ENCODE assay signal across 20 cellular contexts in genomic region chr9:72137697-72138365, GRCh38. TPM values are rescaled to one million over a fixed set of nuclear protein-coding genes. Genes with fewer than 3 reads are reported as not detected.
"Had no signal": no experiment of that assay in that cellular context is flagged by ENCODE, and none has a peak within 500 bp of the region (broad histone marks: within the 10 kb centered on the region; RNA-seq: fewer than 3 reads in every experiment).

No MANE protein-coding gene starts in this region.

- FAIRE-seq: HTR-8/SVneo, RCC 7860 had no signal

- DNase-seq: Kasumi-1, MM.1S, NCI-H1092 treated with DMSO at 0.1 percent for 48 hours, NCI-H1436, NCI-H187, NCI-H2029, NCI-H2081 treated with DMSO at 0.1 percent for 48 hours, NCI-H2227 treated with DMSO at 0.1 percent for 48 hours, NCI-H526 treated with DMSO at 0.1 percent for 48 hours, NCI-H774, Right ventricle myocardium superior, RPMI8226, SIG-M5 had no signal

- H3K27me3 ChIP-seq: SJSA1 had no signal

- H3K36me3 ChIP-seq: SJSA1 had no signal

- H3K4me2 ChIP-seq: KMS-11 had no signal

- H3K9me3 ChIP-seq: SJSA1 had no signal

- H3K4me3 ChIP-seq: SJSA1, SK-N-MC had no signal

- H3K9ac ChIP-seq: KMS-11 had no signal

- H3K4me1 ChIP-seq: SJSA1 had no signal

- H3K27ac ChIP-seq: HL-60, KMS-11, SJSA1, SK-N-MC had no signal

RNA-seq across cellular contexts. Expression of gene GDA, which starts 11.4 kb away (rescaled TPM):
- total RNA-seq: T-helper 1 cell treated with Interleukin-12 subunit alpha and Interleukin-12 subunit beta and Interleukin-4 antibody, amounts not matched to agents 30 ng/mL and 1 ng/mL, for 36 hours had no signal
